7 cellular contexts compared by ENCODE assay signal in genomic region chr11:4130215-4130614, GRCh38. TPM values are rescaled to one million over a fixed set of nuclear protein-coding genes. Genes with fewer than 3 reads are reported as not detected.
DNase-seq lines count a peak whose midpoint lies in the region; ATAC-seq and TF ChIP-seq lines count a peak whose summit lies in the region.
"Not testable (repeated sequence)": the region's sequence is repeated elsewhere in the genome, so short reads cannot be mapped to it uniquely, and the experiment has no call there.

No MANE protein-coding gene starts in this region.

- in situ Hi-C loops in mammary epithelial cell (cut with MboI; ENCODE audit: low sequenced_read_pairs in 2 of 2), result not testable (repeated sequence)

- intact Hi-C loops in activated CD4-positive, alpha-beta memory T cell treated with anti-CD3 and anti-CD28 coated beads for 36 hours (cut with micrococcal nuclease); mammary epithelial cell (cut with micrococcal nuclease): not testable (repeated sequence)

- not testable (repeated sequence) for H4K20me1 ChIP-seq in mammary epithelial cell (ENCODE audit: insufficient read depth, low read length)

- H3K27ac ChIP-seq in mammary epithelial cell (ENCODE audit: insufficient read depth, low read depth, low read length); epithelial cell of prostate; foreskin keratinocyte: not testable (repeated sequence)

- H3K4me1 ChIP-seq in mammary epithelial cell (ENCODE audit: insufficient read depth, low read length); foreskin keratinocyte: not testable (repeated sequence)

- dilution Hi-C loops in mammary epithelial cell (cut with HindIII; ENCODE audit: low sequenced_read_pairs), result not testable (repeated sequence)

- H3K36me3 Mint-ChIP-seq in activated CD4-positive, alpha-beta memory T cell treated with anti-CD3 and anti-CD28 coated beads for 36 hours, result peaks cover 67% of the 10 kb centered on the region
- H3K36me3 Mint-ChIP-seq in activated naive CD4-positive, alpha-beta T cell treated with anti-CD3 and anti-CD28 coated beads, Interleukin-2, amount 10 ng/mL, durations not matched to agents 7 days and 5 days, result peaks cover 68% of the 10 kb centered on the region

- CTCF ChIA-PET in activated CD4-positive, alpha-beta memory T cell treated with anti-CD3 and anti-CD28 coated beads for 36 hours (lab: Charles Lee), result not testable (repeated sequence)
- CTCF ChIA-PET in activated naive CD4-positive, alpha-beta T cell treated with anti-CD3 and anti-CD28 coated beads, Interleukin-2, amount 10 ng/mL, durations not matched to agents 7 days and 5 days (lab: Charles Lee), result interaction anchor here (1.1 to 1.6 kb wide), 2 partner anchors 10 to 11 kb away, joined by 3 read pairs; no protein-coding TSS in a partner anchor
- CTCF ChIA-PET in mammary epithelial cell (lab: Charles Lee; ENCODE audit: low non-redundant PET), result interaction anchor here (0.6 kb wide), 1 partner anchor 1554 kb away, joined by 11 read pairs; no protein-coding TSS in a partner anchor

- not testable (repeated sequence) for H3K27me3 ChIP-seq in mammary epithelial cell (ENCODE audit: insufficient read depth, low read length); foreskin keratinocyte

- DNase-seq in HT-29 (ENCODE audit: low spot score) (peak; percentile 20), MV-4-11 (lab: John Stamatoyannopoulos, UW) (peak; percentile 21), mammary epithelial cell (peak; percentile 32), epithelial cell of prostate (ENCODE audit: low read depth, low spot score) (peak; percentile 20), foreskin keratinocyte (peak in 1 of 2 donors; percentile 34)
- not testable (repeated sequence) for DNase-seq in activated CD4-positive, alpha-beta memory T cell treated with anti-CD3 and anti-CD28 coated beads for 36 hours; activated naive CD4-positive, alpha-beta T cell treated with anti-CD3 and anti-CD28 coated beads, Interleukin-2, amount 10 ng/mL, durations not matched to agents 7 days and 5 days

- 74% methylated on average over 4 of the region's 4 CpGs for WGBS in mammary epithelial cell (ENCODE audit: low coverage, missing lambda C conversion rate)

- POLR2A ChIA-PET in activated CD4-positive, alpha-beta memory T cell treated with anti-CD3 and anti-CD28 coated beads for 36 hours (lab: Charles Lee), result not testable (repeated sequence)

- H3K4me3 Mint-ChIP-seq in activated CD4-positive, alpha-beta memory T cell treated with anti-CD3 and anti-CD28 coated beads for 36 hours; activated naive CD4-positive, alpha-beta T cell treated with anti-CD3 and anti-CD28 coated beads, Interleukin-2, amount 10 ng/mL, durations not matched to agents 7 days and 5 days: not testable (repeated sequence)

- H3K4me1 Mint-ChIP-seq in activated CD4-positive, alpha-beta memory T cell treated with anti-CD3 and anti-CD28 coated beads for 36 hours (ENCODE audit: low read depth); activated naive CD4-positive, alpha-beta T cell treated with anti-CD3 and anti-CD28 coated beads, Interleukin-2, amount 10 ng/mL, durations not matched to agents 7 days and 5 days: not testable (repeated sequence)

- ATAC-seq in foreskin keratinocyte, result peak; percentile 39

- TF ChIP-seq CTCF in mammary epithelial cell (conservative IDR thresholded peaks at IDR 0.05 in 1 of 2, IDR thresholded peaks at IDR 0.05 in 1 of 2; ENCODE audit: extremely low read depth in 1 of 2, insufficient read depth in 1 of 2, low read depth in 1 of 2, low read length in 2 of 2); foreskin keratinocyte (conservative IDR thresholded peaks at IDR 0.05): not testable (repeated sequence)

- H3K9ac ChIP-seq in mammary epithelial cell (ENCODE audit: insufficient read depth, low read length), result not testable (repeated sequence)

- not testable (repeated sequence) for H3K27me3 Mint-ChIP-seq in activated CD4-positive, alpha-beta memory T cell treated with anti-CD3 and anti-CD28 coated beads for 36 hours; activated naive CD4-positive, alpha-beta T cell treated with anti-CD3 and anti-CD28 coated beads, Interleukin-2, amount 10 ng/mL, durations not matched to agents 7 days and 5 days

- BruUV-seq in mammary epithelial cell (replicated peaks; lab: Mats Ljungman, UMichigan), result not testable (repeated sequence)

- H3K4me2 ChIP-seq in mammary epithelial cell (ENCODE audit: insufficient read depth, low read depth, low read length), result not testable (repeated sequence)

- H3K79me2 ChIP-seq in mammary epithelial cell (ENCODE audit: insufficient read depth, low read length), result not testable (repeated sequence)

- H3K36me3 ChIP-seq in mammary epithelial cell (ENCODE audit: insufficient read depth, low read length), result peaks cover 23% of the 10 kb centered on the region

- not testable (repeated sequence) for H3K4me3 ChIP-seq in mammary epithelial cell (replicated peaks in 1 of 3; ENCODE audit: insufficient read depth in 1 of 3, low read depth in 2 of 3, low read length in 3 of 3)

- not testable (repeated sequence) for H2AFZ ChIP-seq in mammary epithelial cell (ENCODE audit: low read depth, low read length)

- not testable (repeated sequence) for H3K9me3 ChIP-seq in mammary epithelial cell (replicated peaks; ENCODE audit: insufficient read depth, low read length)

- not testable (repeated sequence) for H3K9me3 Mint-ChIP-seq in activated CD4-positive, alpha-beta memory T cell treated with anti-CD3 and anti-CD28 coated beads for 36 hours; activated naive CD4-positive, alpha-beta T cell treated with anti-CD3 and anti-CD28 coated beads, Interleukin-2, amount 10 ng/mL, durations not matched to agents 7 days and 5 days

- peak overlapping the region; percentile 11 for H3K27ac Mint-ChIP-seq in activated CD4-positive, alpha-beta memory T cell treated with anti-CD3 and anti-CD28 coated beads for 36 hours
- peak overlapping the region; percentile 37 for H3K27ac Mint-ChIP-seq in activated naive CD4-positive, alpha-beta T cell treated with anti-CD3 and anti-CD28 coated beads, Interleukin-2, amount 10 ng/mL, durations not matched to agents 7 days and 5 days

RNA-seq across cellular contexts. Expression of gene RRM1, which starts 35.6 kb away (rescaled TPM):
- total RNA-seq in HT-29 (2014; rRNA removed; shearing (Covaris generic)), result 95.1 and 97.4 TPM in 2 replicates
- total RNA-seq in activated CD4-positive, alpha-beta memory T cell treated with anti-CD3 and anti-CD28 coated beads for 36 hours, result 100 to 1,000 TPM; 201 to 203 TPM
- total RNA-seq in mammary epithelial cell, result 100 to 1,000 TPM in 1 of 2 donors, 10 to 100 TPM in 1; 72.7 to 113 TPM
- 110 TPM for polyA plus RNA-seq in mammary epithelial cell
- 223 TPM for polyA minus RNA-seq in mammary epithelial cell
- total RNA-seq in foreskin keratinocyte, result 98.5 and 125 TPM in 2 replicates
- 52.6 and 68.8 TPM in 2 replicates for polyA plus RNA-seq in foreskin keratinocyte
